Comparison of ENCODE assay signal across 13 cellular contexts in the genomic region with DNA sequence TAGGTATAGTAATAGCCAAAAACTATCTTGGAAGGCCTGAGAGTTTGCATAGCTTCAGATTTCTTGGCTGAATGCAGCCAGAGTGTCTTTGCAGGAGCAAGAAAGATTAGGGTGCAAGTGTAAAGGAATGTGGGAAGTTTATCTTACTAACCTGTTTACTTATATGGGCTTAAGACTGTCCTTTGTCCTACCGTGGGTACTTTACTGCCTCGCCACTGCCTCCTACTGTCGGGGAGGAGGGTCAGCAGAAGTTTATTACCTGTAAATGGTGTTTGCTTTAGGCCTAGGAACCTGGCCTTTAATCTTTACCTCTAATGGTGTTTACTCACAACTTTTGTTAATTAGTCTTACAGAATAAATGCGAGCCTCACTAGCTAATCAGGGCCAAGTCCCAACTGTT.
DNase-seq lines count a peak whose midpoint lies in the region; ATAC-seq, FAIRE-seq and TF ChIP-seq lines count a peak whose summit lies in the region.
"Had no signal": no experiment of that assay in that cellular context is flagged by ENCODE, and none has a peak within 500 bp of the region (broad histone marks: within the 10 kb centered on the region; RNA-seq: fewer than 3 reads in every experiment).

No MANE protein-coding gene starts in this region.

- no peak overlapping the region for H2AFZ ChIP-seq in OCI-LY3 (ENCODE audit: low read depth, low read length)

- H3K9me3 ChIP-seq in OCI-LY3 (ENCODE audit: insufficient read depth, low read length), result no peaks in the 10 kb centered on the region

- H3K27ac ChIP-seq in OCI-LY3 (ENCODE audit: low read length), result no peak overlapping the region
- H3K27ac ChIP-seq: ascending aorta, RWPE1 had no signal

- no peaks in the 10 kb centered on the region for H3K4me1 ChIP-seq in OCI-LY3 (ENCODE audit: low read length)
- H3K4me1 ChIP-seq: ascending aorta had no signal

- FAIRE-seq in GM19239 (lab: Jason Lieb, UNC), result no peak

- H3K4me2 ChIP-seq in OCI-LY3 (ENCODE audit: low read length), result no peak overlapping the region

- DNase-seq in AG04449 (ENCODE audit: low read depth, low spot score), result no peak
- DNase-seq in fibroblast of villous mesenchyme (ENCODE audit: low read depth), result peak; percentile 0
- DNase-seq in SKM-1 treated with dmso at 0.1 percent for 144 hours (lab: John Stamatoyannopoulos, UW; ENCODE audit: unreplicated experiment), result no peak
- DNase-seq in A172 (ENCODE audit: low spot score), result no peak
- DNase-seq in activated naive CD4-positive, alpha-beta T cell (lab: John Stamatoyannopoulos, UW), result no peak
- no peak for DNase-seq in GM19239 (ENCODE audit: insufficient read length, low spot score)
- DNase-seq: activated CD4-positive, alpha-beta T cell treated with anti-CD3 and anti-CD28 coated beads, Interleukin-2, amount 50 U/mL, for 48 hours; CD8-positive, alpha-beta memory T cell; KG1 had no signal

- H3K9ac ChIP-seq in OCI-LY3 (ENCODE audit: low read length), result no peak overlapping the region

- H4K20me1 ChIP-seq in OCI-LY3 (ENCODE audit: insufficient read depth, low read length), result no peaks in the 10 kb centered on the region

- no peaks in the 10 kb centered on the region for H3K27me3 ChIP-seq in OCI-LY3 (ENCODE audit: low read depth, low read length)
- H3K27me3 ChIP-seq: ascending aorta had no signal

- TF ChIP-seq CTCF in AG04449 (IDR thresholded peaks at IDR 0.05; ENCODE audit: insufficient read depth, low read length, missing control alignments) (peak; percentile 43), OCI-LY3 (IDR thresholded peaks at IDR 0.05; ENCODE audit: low read depth, low read length) (peak; percentile 43), fibroblast of villous mesenchyme (IDR thresholded peaks at IDR 0.05; ENCODE audit: insufficient read depth, low read depth, low read length) (peak; percentile 18)

- no peak overlapping the region for H3K4me3 ChIP-seq in AG04449 (ENCODE audit: low read depth, low read length)
- no peak overlapping the region for H3K4me3 ChIP-seq in OCI-LY3 (ENCODE audit: low read length)
- no peak overlapping the region for H3K4me3 ChIP-seq in fibroblast of villous mesenchyme (ENCODE audit: low read depth, low read length)
- H3K4me3 ChIP-seq: ascending aorta had no signal

- no peaks in the 10 kb centered on the region for H3K79me2 ChIP-seq in OCI-LY3 (ENCODE audit: low read length)

- CTCF ChIA-PET in AG04449 (lab: Yijun Ruan, JAX), result interaction anchor here (0.7 to 2.9 kb wide), 2 partner anchors 193 to 211 kb away, joined by 3 to 14 read pairs; no protein-coding TSS in a partner anchor

- peak; percentile 54 for ATAC-seq in GM18511 (IDR thresholded peaks at IDR 0.05; ENCODE audit: unreplicated experiment)

- no peaks in the 10 kb centered on the region for H3K36me3 ChIP-seq in OCI-LY3 (replicated peaks; ENCODE audit: low read depth, low read length)
- H3K36me3 ChIP-seq: ascending aorta had no signal

- POLR2A ChIA-PET in AG04449 (lab: Yijun Ruan, JAX), result no interaction called here
